In genomic region chr1:45327644-45328515, GRCh38 we compare ENCODE assay signal across 9 cellular contexts. TPM values are rescaled to one million over a fixed set of nuclear protein-coding genes. Genes with fewer than 3 reads are reported as not detected.
A peak's percentile ranks its signal among the peaks of the same experiment; 100 is the strongest.
DNase-seq lines count a peak whose midpoint lies in the region; ATAC-seq, FAIRE-seq and TF ChIP-seq lines count a peak whose summit lies in the region.
"Had no signal": no experiment of that assay in that cellular context is flagged by ENCODE, and none has a peak within 500 bp of the region (broad histone marks: within the 10 kb centered on the region; RNA-seq: fewer than 3 reads in every experiment).

No MANE protein-coding gene starts in this region.

- H3K27me3 ChIP-seq in Caco-2 (replicated peaks; ENCODE audit: control insufficient read depth, insufficient read depth, low read length) = no peaks in the 10 kb centered on the region
- no peaks in the 10 kb centered on the region for H3K27me3 ChIP-seq in H7 (ENCODE audit: control insufficient read depth, insufficient read depth, low read length)
- H3K27me3 ChIP-seq in gastroesophageal sphincter = no peaks in the 10 kb centered on the region

- peaks cover 59% of the 10 kb centered on the region for H3K36me3 Mint-ChIP-seq in Caco-2 (ENCODE audit: insufficient read depth, unreplicated experiment)
- peaks cover 0 to 8% of the 10 kb centered on the region in 2 donors for H3K36me3 Mint-ChIP-seq in activated T-cell treated with anti-CD3 and anti-CD28 coated beads, Interleukin-2, amount 50 U/mL, for 72 hours (ENCODE audit: insufficient read depth in 2 of 2)

- peak overlapping the region; percentile 93 for H3K27ac Mint-ChIP-seq in Caco-2 (ENCODE audit: unreplicated experiment)
- H3K27ac Mint-ChIP-seq in activated T-cell treated with anti-CD3 and anti-CD28 coated beads, Interleukin-2, amount 50 U/mL, for 72 hours = no peak overlapping the region

- 93% methylated on average over 3 of the region's 19 CpGs; no CpG with 5 or more reads in 1 of the 2 donors for WGBS in gastroesophageal sphincter (ENCODE audit: low coverage in 1 of 2), 2 donors

- no peaks in the 10 kb centered on the region for H3K27me3 Mint-ChIP-seq in Caco-2 (ENCODE audit: insufficient read depth, unreplicated experiment)
- H3K27me3 Mint-ChIP-seq in activated T-cell treated with anti-CD3 and anti-CD28 coated beads, Interleukin-2, amount 50 U/mL, for 72 hours (ENCODE audit: low read depth) = no peaks in the 10 kb centered on the region

- H3K4me1 ChIP-seq in Caco-2 (peaks cover 36% of the 10 kb centered on the region), mucosa of descending colon (ENCODE audit: low read depth) (peaks cover 23% of the 10 kb centered on the region), gastroesophageal sphincter (peaks cover 0 to 24% (median 8%) of the 10 kb centered on the region in 3 donors)

- intact Hi-C loops in Caco-2 (cut with micrococcal nuclease; ENCODE audit: unreplicated experiment) = loop anchor here (1.0 kb wide), 1 partner anchor 8 kb away; no protein-coding TSS in a partner anchor
- intact Hi-C loops in mucosa of descending colon (cut with DNase I, micrococcal nuclease) = no loop called here

- ATAC-seq in activated T-cell treated with anti-CD3 and anti-CD28 coated beads, Interleukin-2, amount 50 U/mL, for 72 hours (replicated peaks in 1 of 2) = peak in 1 of 2 donors; percentile 4
- ATAC-seq in mucosa of descending colon (peak; percentile 42), gastroesophageal sphincter (no peak), GM21717 (IDR thresholded peaks at IDR 0.05; ENCODE audit: unreplicated experiment) (no peak)

- no peaks in the 10 kb centered on the region for H3K9me3 Mint-ChIP-seq in Caco-2 (ENCODE audit: unreplicated experiment)
- no peaks in the 10 kb centered on the region for H3K9me3 Mint-ChIP-seq in activated T-cell treated with anti-CD3 and anti-CD28 coated beads, Interleukin-2, amount 50 U/mL, for 72 hours

- TF ChIP-seq POLR2A in gastroesophageal sphincter (IDR thresholded peaks at IDR 0.05) (no peak), H54 (IDR thresholded peaks at IDR 0.05; ENCODE audit: low read depth, low read length) (no peak)

- H3K27ac ChIP-seq in gastroesophageal sphincter = no peak overlapping the region
- H3K27ac ChIP-seq: VCaP had no signal

- POLR2A ChIA-PET in Caco-2 (lab: Charles Lee) = interaction anchor here (0.8 to 4.6 kb wide), 5 partner anchors 8 to 164 kb away, joined by 4 to 68 read pairs (median 5); partner anchors contain the start of genes MUTYH, TESK2 and TOE1

- BruUV-seq in Caco-2 (replicated peaks; lab: Mats Ljungman, UMichigan) = no TSS peak

- CTCF ChIA-PET in Caco-2 (lab: Charles Lee) = interaction anchor here (2.6 kb wide), 1 partner anchor 24 kb away, joined by 26 read pairs; no protein-coding TSS in a partner anchor

- no peak for FAIRE-seq in H54 (lab: Jason Lieb, UNC)

- peak overlapping the region; percentile 98 for H3K4me3 ChIP-seq in Caco-2 (ENCODE audit: low read depth, low read length)
- H3K4me3 ChIP-seq in H7 (ENCODE audit: insufficient read depth, low read depth, low read length) = peak overlapping the region; percentile 92
- no peak overlapping the region for H3K4me3 ChIP-seq in mucosa of descending colon
- peak overlapping the region in 1 of 2 donors; percentile 57 for H3K4me3 ChIP-seq in gastroesophageal sphincter

- TF ChIP-seq EP300 in gastroesophageal sphincter (IDR thresholded peaks at IDR 0.05) = no peak

- H3K4me3 Mint-ChIP-seq in Caco-2 (ENCODE audit: unreplicated experiment) = peak overlapping the region; percentile 89
- H3K4me3 Mint-ChIP-seq in activated T-cell treated with anti-CD3 and anti-CD28 coated beads, Interleukin-2, amount 50 U/mL, for 72 hours = peak overlapping the region; percentile 87 to 89

- H3K36me3 ChIP-seq in Caco-2 (ENCODE audit: control insufficient read depth, insufficient read depth, low read length) = peaks cover 4% of the 10 kb centered on the region
- H3K36me3 ChIP-seq in H7 (replicated peaks; ENCODE audit: control insufficient read depth, insufficient read depth, low read length) = peaks cover 5% of the 10 kb centered on the region
- H3K36me3 ChIP-seq in mucosa of descending colon (ENCODE audit: low read depth) = no peaks in the 10 kb centered on the region
- peaks cover 0 to 44% of the 10 kb centered on the region in 2 donors for H3K36me3 ChIP-seq in gastroesophageal sphincter

- DNase-seq in Caco-2 (peak; percentile 32 to 61), H7 (peak; percentile 65), mucosa of descending colon (peak in 1 of 3 donors; percentile 52), H54 (ENCODE audit: insufficient read length, low spot score) (no peak), HCEC 1CT (no peak)
- no peak for DNase-seq in activated T-cell treated with anti-CD3 and anti-CD28 coated beads, Interleukin-2, amount 50 U/mL, for 72 hours

- H3K4me1 Mint-ChIP-seq in Caco-2 (ENCODE audit: low read depth, unreplicated experiment) = peaks cover 16% of the 10 kb centered on the region
- H3K4me1 Mint-ChIP-seq in activated T-cell treated with anti-CD3 and anti-CD28 coated beads, Interleukin-2, amount 50 U/mL, for 72 hours (ENCODE audit: low read depth) = peaks cover 32% of the 10 kb centered on the region

- TF ChIP-seq CTCF in Caco-2 (IDR thresholded peaks at IDR 0.05; ENCODE audit: insufficient read depth in 1 of 2, low read depth in 1 of 2, low read length in 1 of 2, severe bottlenecking in 1 of 2, unreplicated experiment in 1 of 2) = no peak
- TF ChIP-seq CTCF in mucosa of descending colon (IDR thresholded peaks at IDR 0.05) = no peak
- TF ChIP-seq CTCF in gastroesophageal sphincter (IDR thresholded peaks at IDR 0.05) = no peak

- H3K9me3 ChIP-seq in Caco-2 (no peaks in the 10 kb centered on the region), mucosa of descending colon (no peaks in the 10 kb centered on the region), gastroesophageal sphincter (no peaks in the 10 kb centered on the region)

RNA-seq across cellular contexts. Expression of gene HPDL, which starts 1.2 kb away (rescaled TPM):
- 78.2 and 90.6 TPM in 2 replicates for total RNA-seq in Caco-2 (2022)
- total RNA-seq in H7 (2014; rRNA removed; shearing (Covaris generic)) = 87.5 and 134 TPM in 2 replicates
- total RNA-seq in activated T-cell treated with anti-CD3 and anti-CD28 coated beads, Interleukin-2, amount 50 U/mL, for 72 hours = 1 to 10 TPM; 4.5 to 5.9 TPM
- total RNA-seq in mucosa of descending colon = 1 to 10 TPM; 2.1 to 8.8 (median 7.4) TPM
- total RNA-seq in gastroesophageal sphincter = under 1 TPM in 3 of 4 donors, not detected in 1; 0.35 to 0.93 (median 0.40) TPM

RNA-seq across cellular contexts. Expression of gene TOE1, which starts 12.1 kb away (rescaled TPM):
- 15.5 and 19.0 TPM in 2 replicates for total RNA-seq in Caco-2 (2022)
- total RNA-seq in H7 (2014; rRNA removed; shearing (Covaris generic)) = 17.0 and 20.2 TPM in 2 replicates
- total RNA-seq in activated T-cell treated with anti-CD3 and anti-CD28 coated beads, Interleukin-2, amount 50 U/mL, for 72 hours = 10 to 100 TPM; 23.9 to 34.4 TPM
- 10 to 100 TPM; 11.1 to 18.7 (median 12.9) TPM for total RNA-seq in mucosa of descending colon
- 1 to 10 TPM; 7.0 to 9.9 (median 8.4) TPM for total RNA-seq in gastroesophageal sphincter

RNA-seq across cellular contexts. Expression of gene MUTYH, which starts 12.4 kb away (rescaled TPM):
- total RNA-seq in Caco-2 (2022) = 46.3 and 48.4 TPM in 2 replicates
- total RNA-seq in H7 (2014; rRNA removed; shearing (Covaris generic)) = 124 and 126 TPM in 2 replicates
- 10 to 100 TPM; 51.9 to 67.9 TPM for total RNA-seq in activated T-cell treated with anti-CD3 and anti-CD28 coated beads, Interleukin-2, amount 50 U/mL, for 72 hours
- 10 to 100 TPM; 30.0 to 43.1 (median 35.8) TPM for total RNA-seq in mucosa of descending colon
- total RNA-seq in gastroesophageal sphincter = 10 to 100 TPM; 15.3 to 22.6 (median 18.0) TPM

Comparison
In these comparisons a context has a peak if more than half of its experiments do, and no peak if none do; other contexts are left out.
1. DNase-seq: peak in Caco-2 (2 of 2) and H7 (single experiment); none in activated T-cell treated with anti-CD3 and anti-CD28 coated beads, Interleukin-2, amount 50 U/mL, for 72 hours (0 of 2), H54 (single experiment) and HCEC 1CT (single experiment).